In genomic region chr19:41521860-41522555, GRCh38 we compare ENCODE assay signal across 8 cellular contexts. TPM values are rescaled to one million over a fixed set of nuclear protein-coding genes. Genes with fewer than 3 reads are reported as not detected.
A peak's percentile ranks its signal among the peaks of the same experiment; 100 is the strongest.
DNase-seq lines count a peak whose midpoint lies in the region; ATAC-seq, FAIRE-seq and TF ChIP-seq lines count a peak whose summit lies in the region.
"Had no signal": no experiment of that assay in that cellular context is flagged by ENCODE, and none has a peak within 500 bp of the region (broad histone marks: within the 10 kb centered on the region; RNA-seq: fewer than 3 reads in every experiment).

No MANE protein-coding gene starts in this region.

- H3K4me3 ChIP-seq in colonic mucosa (peak overlapping the region; percentile 18), pancreas (peak overlapping the region in 2 of 4 donors; percentile 17 to 36)
- H3K4me3 ChIP-seq: SJSA1 had no signal

- intact Hi-C loops in colonic mucosa (cut with DNase I): no loop called here
- intact Hi-C loops in pancreas (cut with DNase I): loop anchor here in 1 of 3 donors (10.0 kb wide), 1 partner anchor 67 kb away; no protein-coding TSS in a partner anchor

- H3K27ac ChIP-seq in colonic mucosa (peak overlapping the region; percentile 24), pancreas (peak overlapping the region in 1 of 4 donors; percentile 42)
- H3K27ac ChIP-seq: SJSA1 had no signal

- peak in 3 of 5 donors; percentile 25 to 45 (median 27) for DNase-seq in T-helper 1 cell
- no peak for DNase-seq in colonic mucosa
- DNase-seq in pancreas: peak in 1 of 6 donors; percentile 66
- no peak for DNase-seq in DMS153 (lab: John Stamatoyannopoulos, UW)

- H3K27me3 ChIP-seq in colonic mucosa: peaks cover 22% of the 10 kb centered on the region
- H3K27me3 ChIP-seq in pancreas: peaks cover 0 to 44% (median 4%) of the 10 kb centered on the region in 4 donors

- H3K9me3 ChIP-seq in colonic mucosa (no peaks in the 10 kb centered on the region), pancreas (no peaks in the 10 kb centered on the region)
- H3K9me3 ChIP-seq: SJSA1 had no signal

- WGBS in pancreas, 2 donors: 3 to 5% methylated on average over 48 to 58 of the region's 58 CpGs

- H3K36me3 ChIP-seq in colonic mucosa (no peaks in the 10 kb centered on the region), pancreas (no peaks in the 10 kb centered on the region)
- H3K36me3 ChIP-seq: SJSA1 had no signal

- TF ChIP-seq CTCF in colonic mucosa (IDR thresholded peaks at IDR 0.05): no peak
- no peak for TF ChIP-seq CTCF in pancreas (IDR thresholded peaks at IDR 0.05)

- H3K4me1 ChIP-seq in colonic mucosa (no peaks in the 10 kb centered on the region), pancreas (no peaks in the 10 kb centered on the region)
- H3K4me1 ChIP-seq: SJSA1 had no signal

- ATAC-seq in HG02588 (IDR thresholded peaks at IDR 0.05; ENCODE audit: unreplicated experiment): peak; percentile 41
- peak in 3 of 4 donors; percentile 56 to 84 (median 60) for ATAC-seq in pancreas
- no peak for ATAC-seq in GM18520 (IDR thresholded peaks at IDR 0.05; ENCODE audit: unreplicated experiment)
- no peak for ATAC-seq in GM18870 (IDR thresholded peaks at IDR 0.05; ENCODE audit: unreplicated experiment)

- FAIRE-seq in pancreas (lab: Jason Lieb, UNC): no peak

- peak overlapping the region in 1 of 2 donors; percentile 64 for H3K9ac ChIP-seq in colonic mucosa (ENCODE audit: low read depth in 2 of 2, low read length in 2 of 2)

RNA-seq across cellular contexts. Expression of gene CEACAM21, which starts 54.0 kb away (rescaled TPM):
- under 1 TPM; 0.25 to 0.45 TPM for total RNA-seq in colonic mucosa
- 1 to 10 TPM in 1 of 6 donors, under 1 TPM in 3, not detected in 2; 0.09 to 1.2 (median 0.53) TPM for total RNA-seq in pancreas
- polyA plus RNA-seq in pancreas: 1 to 10 TPM in 1 of 2 donors, under 1 TPM in 1; 0.23 to 1.2 TPM
- total RNA-seq: SJSA1 had no signal

Comparison
In these comparisons a context has a peak if more than half of its experiments do, and no peak if none do; other contexts are left out.
1. ATAC-seq: peak in HG02588 (single experiment) and pancreas (3 of 4); none in GM18520 (single experiment) and GM18870 (single experiment).
2. DNase-seq: peak in T-helper 1 cell (3 of 5); none in colonic mucosa (single experiment) and DMS153 (single experiment).